In genomic region chr7:1103009-1103788, GRCh38 we compare ENCODE assay signal across 1 cellular context.
TF ChIP-seq lines count a peak whose summit lies in the region.

No MANE protein-coding gene starts in this region.

TF ChIP-seq in SK-N-SH, 30 proteins besides CTCF, POLR2A, EP300 and RAD21 (continued from another document):
- TF ChIP-seq SMC3 (IDR thresholded peaks at IDR 0.05; ENCODE audit: low read depth, low read length) (no peak), ELF1 (IDR thresholded peaks at IDR 0.05) (no peak)
